ENCODE assay signal across 20 cellular contexts in the genomic region with DNA sequence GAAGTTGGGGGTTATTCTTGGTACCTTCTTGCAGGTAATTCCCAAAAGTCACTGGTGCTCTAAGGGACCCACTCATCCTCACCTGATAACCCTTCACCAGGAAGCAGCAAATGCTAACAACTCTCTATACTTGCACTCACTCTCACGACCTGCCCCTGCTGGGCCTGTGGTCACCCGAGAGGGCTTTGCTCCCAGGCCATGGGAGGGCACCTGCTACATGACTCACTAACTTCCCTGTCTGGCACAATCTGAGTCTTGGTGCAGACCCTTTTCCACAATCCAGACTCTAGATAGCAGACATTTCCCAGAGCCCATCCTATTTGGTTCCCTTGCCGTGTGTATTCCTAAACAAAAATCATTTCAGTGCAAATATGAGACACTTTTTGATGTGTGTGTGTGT.
"Had no signal": no experiment of that assay in that cellular context is flagged by ENCODE, and none has a peak within 500 bp of the region (broad histone marks: within the 10 kb centered on the region; RNA-seq: fewer than 3 reads in every experiment).

No MANE protein-coding gene starts in this region.

- H3K27me3 ChIP-seq: brain microvascular endothelial cell, neutrophil had no signal

- H3K9me3 Mint-ChIP-seq: activated naive CD8-positive, alpha-beta T cell treated with anti-CD3 and anti-CD28 coated beads for 36 hours; type B pancreatic cell had no signal

- H3K9me3 ChIP-seq: lower lobe of right lung, neutrophil had no signal

- H3K27ac Mint-ChIP-seq: activated CD4-positive, alpha-beta T cell treated with anti-CD3 and anti-CD28 coated beads, Interleukin-2, amount 10 ng/mL, durations not matched to agents 7 days and 5 days; activated naive CD8-positive, alpha-beta T cell treated with anti-CD3 and anti-CD28 coated beads for 36 hours; naive thymus-derived CD8-positive, alpha-beta T cell had no signal

- H3K27me3 Mint-ChIP-seq: activated CD4-positive, alpha-beta T cell treated with anti-CD3 and anti-CD28 coated beads, Interleukin-2, amount 10 ng/mL, durations not matched to agents 7 days and 5 days; activated naive CD8-positive, alpha-beta T cell treated with anti-CD3 and anti-CD28 coated beads for 36 hours; naive thymus-derived CD8-positive, alpha-beta T cell had no signal

- H3K4me3 Mint-ChIP-seq: activated CD4-positive, alpha-beta T cell treated with anti-CD3 and anti-CD28 coated beads, Interleukin-2, amount 10 ng/mL, durations not matched to agents 7 days and 5 days; activated naive CD8-positive, alpha-beta T cell treated with anti-CD3 and anti-CD28 coated beads for 36 hours; naive thymus-derived CD8-positive, alpha-beta T cell; type B pancreatic cell had no signal

- H3K4me3 ChIP-seq: lower lobe of right lung had no signal

- H3K36me3 ChIP-seq: brain microvascular endothelial cell, lower lobe of right lung, neutrophil had no signal

- H3K4me1 ChIP-seq: lower lobe of right lung had no signal

- H3K27ac ChIP-seq: brain microvascular endothelial cell, lower lobe of right lung, neutrophil had no signal

- H3K36me3 Mint-ChIP-seq: activated naive CD8-positive, alpha-beta T cell treated with anti-CD3 and anti-CD28 coated beads for 36 hours; naive thymus-derived CD8-positive, alpha-beta T cell; type B pancreatic cell had no signal

- H3K4me1 Mint-ChIP-seq: activated CD4-positive, alpha-beta T cell treated with anti-CD3 and anti-CD28 coated beads, Interleukin-2, amount 10 ng/mL, durations not matched to agents 7 days and 5 days; activated naive CD8-positive, alpha-beta T cell treated with anti-CD3 and anti-CD28 coated beads for 36 hours; naive thymus-derived CD8-positive, alpha-beta T cell had no signal

- ATAC-seq: left cardiac atrium; lower lobe of right lung; naive thymus-derived CD8-positive, alpha-beta T cell had no signal

- DNase-seq: activated CD4-positive, alpha-beta T cell treated with anti-CD3 and anti-CD28 coated beads, Interleukin-2, amount 10 ng/mL, durations not matched to agents 7 days and 5 days; activated CD8-positive, alpha-beta memory T cell treated with anti-CD3 and anti-CD28 coated beads for 24 hours; activated gamma-delta T cell treated with Interleukin-2 at 50 U/mL for 16 hours; activated naive CD8-positive, alpha-beta T cell treated with anti-CD3 and anti-CD28 coated beads for 36 hours; amygdala; cortex of kidney; effector CD4-positive, alpha-beta T cell; foreskin melanocyte; head of caudate nucleus; left cardiac atrium; lower lobe of right lung; naive thymus-derived CD8-positive, alpha-beta T cell; small intestine; stimulated activated CD4-positive, alpha-beta T cell treated with anti-CD3 and anti-CD28 coated beads, Interleukin-4, amount 100 ng/mL, for 4 hours; stimulated activated CD8-positive, alpha-beta memory T cell treated with anti-CD3 and anti-CD28 coated beads, Interleukin-4, amount 100 ng/mL, for 48 hours; stimulated activated naive CD4-positive, alpha-beta T cell treated with Interleukin-2 at 50 U/mL for 16 hours; SW 1271 had no signal
